In genomic region chr3:17865626-17866025, GRCh38 we compare ENCODE assay signal across 5 cellular contexts.
"Had no signal": no experiment of that assay in that cellular context is flagged by ENCODE, and none has a peak within 500 bp of the region (broad histone marks: within the 10 kb centered on the region; RNA-seq: fewer than 3 reads in every experiment).

No MANE protein-coding gene starts in this region.

- DNase-seq: H9, HCEC 1CT, IMR-90 had no signal

- H2AFZ ChIP-seq: GM23338 had no signal

- H3K27ac Mint-ChIP-seq: GM23338, H9 had no signal

- H3K4me2 ChIP-seq: GM23338 had no signal

- H3K4me3 Mint-ChIP-seq: GM23338, H9 had no signal

- H3K4me3 ChIP-seq: GM23338, K562 had no signal

- ATAC-seq: GM23338, K562 had no signal
